In the genomic region with DNA sequence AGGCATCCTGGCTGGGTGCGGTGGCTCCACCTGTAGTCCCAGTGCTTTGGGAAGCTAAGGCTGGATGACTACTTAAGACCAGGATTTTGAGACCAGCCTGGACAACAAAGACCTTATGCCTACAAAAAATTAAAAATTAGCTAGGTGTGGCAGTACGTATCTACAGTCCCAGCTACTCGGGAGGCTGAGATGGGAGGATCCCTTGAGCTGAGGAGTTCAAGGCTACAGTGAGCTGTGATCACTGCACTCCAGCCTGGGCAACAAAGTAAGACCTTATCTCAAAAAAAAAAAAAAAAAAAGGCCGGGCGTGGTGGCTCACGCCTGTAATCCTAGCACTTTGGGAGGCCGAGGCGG, we compare ENCODE assay signal across 9 cellular contexts. TPM values are rescaled to one million over a fixed set of nuclear protein-coding genes. Genes with fewer than 3 reads are reported as not detected.
A peak's percentile ranks its signal among the peaks of the same experiment; 100 is the strongest.
DNase-seq lines count a peak whose midpoint lies in the region; ATAC-seq and TF ChIP-seq lines count a peak whose summit lies in the region.
"Had no signal": no experiment of that assay in that cellular context is flagged by ENCODE, and none has a peak within 500 bp of the region (broad histone marks: within the 10 kb centered on the region; RNA-seq: fewer than 3 reads in every experiment).

No MANE protein-coding gene starts in this region.

- peak overlapping the region; percentile 93 for H3K27ac Mint-ChIP-seq in T-helper 17 cell

- in situ Hi-C loops in GM23248 (cut with MboI), result no loop called here

- intact Hi-C loops in esophagus squamous epithelium (cut with DNase I), result no loop called here
- intact Hi-C loops in spleen (cut with DNase I; ENCODE audit: low total_unique reads), result no loop called here

- no peaks in the 10 kb centered on the region for H3K27me3 Mint-ChIP-seq in T-helper 17 cell

- peak overlapping the region; percentile 58; the same call in 1 of the 2 replicates for H3K9ac ChIP-seq in GM23248

- no peak overlapping the region for H3K4me2 ChIP-seq in GM23248 (ENCODE audit: unreplicated experiment)

- DNase-seq in GM23248 (no peak), T-helper 17 cell (no peak), esophagus squamous epithelium (lab: John Stamatoyannopoulos, UW) (no peak), spleen (no peak), NCI-H2196 treated with DMSO at 0.1 percent for 48 hours (lab: John Stamatoyannopoulos, UW; ENCODE audit: unreplicated experiment) (no peak), medulla oblongata (ENCODE audit: extremely low spot score) (no peak)
- DNase-seq: kidney glomerular epithelial cell, SIG-M5 had no signal

- no peak for TF ChIP-seq CTCF in esophagus squamous epithelium (IDR thresholded peaks at IDR 0.05)
- TF ChIP-seq CTCF in spleen (IDR thresholded peaks at IDR 0.05 in 8 of 11, conservative IDR thresholded peaks at IDR 0.05 in 3 of 11), result no peak

- ATAC-seq in T-helper 17 cell, result no peak
- ATAC-seq in HG02759 (IDR thresholded peaks at IDR 0.05; ENCODE audit: unreplicated experiment), result no peak

- H3K27me3 ChIP-seq in GM23248 (replicated peaks; ENCODE audit: insufficient read depth) (no peaks in the 10 kb centered on the region), esophagus squamous epithelium (no peaks in the 10 kb centered on the region), spleen (replicated peaks in 1 of 7) (no peaks in the 10 kb centered on the region)

- WGBS in GM23248 (ENCODE audit: low coverage in 1 of 2, low lambda C conversion rate in 2 of 2, missing lambda C conversion rate in 2 of 2), 2 experiments, result 98 to 100% methylated on average over 3 to 8 of the region's 8 CpGs
- WGBS in esophagus squamous epithelium, 2 donors, result 89 to 100% methylated on average over 2 to 8 of the region's 8 CpGs
- WGBS in spleen, 5 donors, result 71 to 90% (median 85%) methylated on average over 5 to 8 of the region's 8 CpGs

- no peaks in the 10 kb centered on the region for H3K9me3 ChIP-seq in GM23248 (ENCODE audit: low read depth)
- no peaks in the 10 kb centered on the region for H3K9me3 ChIP-seq in T-helper 17 cell (ENCODE audit: control insufficient read depth, low read length, poor library complexity, severe bottlenecking)
- no peaks in the 10 kb centered on the region for H3K9me3 ChIP-seq in esophagus squamous epithelium
- no peaks in the 10 kb centered on the region for H3K9me3 ChIP-seq in spleen

- no peaks in the 10 kb centered on the region for H3K36me3 Mint-ChIP-seq in T-helper 17 cell (ENCODE audit: low read depth)

- H3K79me2 ChIP-seq in GM23248 (ENCODE audit: insufficient read depth), result peaks cover 99% of the 10 kb centered on the region

- H3K36me3 ChIP-seq in GM23248 (ENCODE audit: low read depth) (no peaks in the 10 kb centered on the region), esophagus squamous epithelium (peaks cover 5 to 17% (median 17%) of the 10 kb centered on the region in 3 donors), spleen (peaks cover 0 to 50% (median 9%) of the 10 kb centered on the region in 6 donors)

- TF ChIP-seq POLR2A in esophagus squamous epithelium (IDR thresholded peaks at IDR 0.05) (no peak), spleen (IDR thresholded peaks at IDR 0.05) (no peak)

- H3K4me1 Mint-ChIP-seq in T-helper 17 cell, result peaks cover 40% of the 10 kb centered on the region

- H3K27ac ChIP-seq in GM23248, result peak overlapping the region; percentile 93
- H3K27ac ChIP-seq in esophagus squamous epithelium, result peak overlapping the region; percentile 54 to 89 (median 80)
- H3K27ac ChIP-seq in spleen, result peak overlapping the region in 5 of 8 donors; percentile 39 to 68 (median 64)

- no peak overlapping the region for H2AFZ ChIP-seq in GM23248

- no peaks in the 10 kb centered on the region for H3K9me2 ChIP-seq in GM23248 (ENCODE audit: insufficient read depth)

- no peak overlapping the region for H3K4me3 ChIP-seq in GM23248
- H3K4me3 ChIP-seq in esophagus squamous epithelium, result no peak overlapping the region
- no peak overlapping the region for H3K4me3 ChIP-seq in spleen

- H4K20me1 ChIP-seq in GM23248 (ENCODE audit: insufficient read depth), result no peaks in the 10 kb centered on the region

- peak overlapping the region; percentile 90 for H3K4me3 Mint-ChIP-seq in T-helper 17 cell

- H3F3A ChIP-seq in GM23248 (ENCODE audit: insufficient read depth), result peaks cover 37% of the 10 kb centered on the region

- peaks cover 47% of the 10 kb centered on the region for H3K4me1 ChIP-seq in GM23248 (ENCODE audit: insufficient read depth)
- H3K4me1 ChIP-seq in esophagus squamous epithelium, result peaks cover 48 to 94% (median 55%) of the 10 kb centered on the region in 3 donors
- peaks cover 50 to 99% (median 67%) of the 10 kb centered on the region in 6 donors for H3K4me1 ChIP-seq in spleen

RNA-seq across cellular contexts. Expression of gene MVP, which starts 6.1 kb away (rescaled TPM):
- 272 and 296 TPM in 2 replicates for total RNA-seq in GM23248 (2014; rRNA removed; shearing (Covaris generic))
- polyA plus RNA-seq in GM23248 (2016; fragmentation: Nextera tagmentation; extraction: Ambion mirVana) (230 and 235 TPM in 2 replicates), spleen (100 to 1,000 TPM in 1 of 3 donors, 10 to 100 TPM in 2; 72.3 to 153 (median 90.9) TPM)
- total RNA-seq in T-helper 17 cell (100 to 1,000 TPM; 141 to 154 TPM), esophagus squamous epithelium (100 to 1,000 TPM in 2 of 4 donors, 10 to 100 TPM in 2; 54.0 to 133 (median 97.6) TPM), spleen (100 to 1,000 TPM; 103 to 200 (median 160) TPM)

RNA-seq across cellular contexts. Expression of gene PAGR1, which starts 10.4 kb away (rescaled TPM):
- total RNA-seq in GM23248 (2014; rRNA removed; shearing (Covaris generic)), result 23.6 and 30.6 TPM in 2 replicates
- polyA plus RNA-seq in GM23248 (2016; fragmentation: Nextera tagmentation; extraction: Ambion mirVana) (17.5 and 19.3 TPM in 2 replicates), spleen (10 to 100 TPM; 28.8 to 46.4 (median 37.9) TPM)
- total RNA-seq in T-helper 17 cell (10 to 100 TPM; 15.2 to 16.3 TPM), esophagus squamous epithelium (10 to 100 TPM; 25.4 to 37.6 (median 32.8) TPM), spleen (10 to 100 TPM; 17.3 to 43.9 (median 23.6) TPM)

RNA-seq across cellular contexts. Expression of gene PRRT2, which starts 14.3 kb away (rescaled TPM):
- total RNA-seq in GM23248 (2014; rRNA removed; shearing (Covaris generic)), result 0.43 and 4.0 TPM in 2 replicates
- polyA plus RNA-seq in GM23248 (2016; fragmentation: Nextera tagmentation; extraction: Ambion mirVana) (1.3 and 2.1 TPM in 2 replicates), spleen (under 1 TPM; 0.15 to 0.67 (median 0.22) TPM)
- total RNA-seq in T-helper 17 cell (1 to 10 TPM; 2.0 to 3.4 TPM), esophagus squamous epithelium (1 to 10 TPM in 1 of 4 donors, under 1 TPM in 2, not detected in 1; 0.40 to 1.9 (median 0.53) TPM), spleen (1 to 10 TPM in 2 of 7 donors, under 1 TPM in 3, not detected in 2; 0.29 to 2.1 (median 0.77) TPM)

RNA-seq across cellular contexts. Expression of gene MAZ, which starts 20.0 kb away (rescaled TPM):
- 169 and 215 TPM in 2 replicates for total RNA-seq in GM23248 (2014; rRNA removed; shearing (Covaris generic))
- polyA plus RNA-seq in GM23248 (2016; fragmentation: Nextera tagmentation; extraction: Ambion mirVana) (74.5 and 76.8 TPM in 2 replicates), spleen (100 to 1,000 TPM in 2 of 3 donors, 10 to 100 TPM in 1; 92.2 to 145 (median 100) TPM)
- total RNA-seq in T-helper 17 cell (100 to 1,000 TPM; 242 to 254 TPM), esophagus squamous epithelium (10 to 100 TPM; 87.0 to 99.0 (median 97.3) TPM), spleen (100 to 1,000 TPM in 4 of 7 donors, 10 to 100 TPM in 3; 82.7 to 157 (median 125) TPM)

RNA-seq across cellular contexts. Expression of gene KIF22, which starts 35.8 kb away (rescaled TPM):
- total RNA-seq in GM23248 (2014; rRNA removed; shearing (Covaris generic)), result 28.7 and 30.4 TPM in 2 replicates
- polyA plus RNA-seq in GM23248 (2016; fragmentation: Nextera tagmentation; extraction: Ambion mirVana) (39.5 and 41.8 TPM in 2 replicates), spleen (10 to 100 TPM; 47.4 to 59.2 (median 56.4) TPM)
- total RNA-seq in T-helper 17 cell (10 to 100 TPM; 74.3 to 89.0 TPM), esophagus squamous epithelium (10 to 100 TPM; 31.0 to 46.3 (median 37.6) TPM), spleen (10 to 100 TPM; 26.6 to 45.1 (median 36.2) TPM)
